In genomic region chr12:113214938-113215400, GRCh38 we compare ENCODE assay signal across 9 cellular contexts. TPM values are rescaled to one million over a fixed set of nuclear protein-coding genes. Genes with fewer than 3 reads are reported as not detected.
DNase-seq lines count a peak whose midpoint lies in the region; ATAC-seq, FAIRE-seq and TF ChIP-seq lines count a peak whose summit lies in the region.
"Had no signal": no experiment of that assay in that cellular context is flagged by ENCODE, and none has a peak within 500 bp of the region (broad histone marks: within the 10 kb centered on the region; RNA-seq: fewer than 3 reads in every experiment).

No MANE protein-coding gene starts in this region.

- peak overlapping the region; percentile 25 for H3K27ac Mint-ChIP-seq in activated T-helper 2 cell treated with anti-CD3 and anti-CD28 coated beads, Interferon-gamma antibody, Interleukin-2, Interleukin-4, amounts not matched to agents 10 μg/mL and 5 μg/mL and 100 μg/mL, durations not matched to agents 14 hours and 24 hours and 36 hours
- H3K27ac Mint-ChIP-seq in progenitor cell of endocrine pancreas: no peak overlapping the region

- no peaks in the 10 kb centered on the region for H3K79me2 ChIP-seq in Karpas-422 (ENCODE audit: low read length)
- H3K79me2 ChIP-seq in keratinocyte (ENCODE audit: control insufficient read depth, insufficient read depth, low read length): no peaks in the 10 kb centered on the region

- peaks cover 10% of the 10 kb centered on the region for H3K36me3 Mint-ChIP-seq in activated T-helper 2 cell treated with anti-CD3 and anti-CD28 coated beads, Interferon-gamma antibody, Interleukin-2, Interleukin-4, amounts not matched to agents 10 μg/mL and 5 μg/mL and 100 μg/mL, durations not matched to agents 14 hours and 24 hours and 36 hours (ENCODE audit: low read depth)
- H3K36me3 Mint-ChIP-seq in progenitor cell of endocrine pancreas (ENCODE audit: insufficient read depth): no peaks in the 10 kb centered on the region

- no peaks in the 10 kb centered on the region for H3K9me3 ChIP-seq in Karpas-422 (ENCODE audit: low read length)
- H3K9me3 ChIP-seq in keratinocyte (ENCODE audit: control insufficient read depth, low read depth, low read length): no peaks in the 10 kb centered on the region
- H3K9me3 ChIP-seq in upper lobe of right lung: no peaks in the 10 kb centered on the region
- H3K9me3 ChIP-seq: BLaER1 had no signal

- no peaks in the 10 kb centered on the region for H3K36me3 ChIP-seq in Karpas-422 (ENCODE audit: insufficient read depth, low read length)
- H3K36me3 ChIP-seq in keratinocyte (ENCODE audit: control insufficient read depth in 2 of 2, extremely low read depth in 1 of 2, insufficient read depth in 2 of 2, low read length in 2 of 2): no peaks in the 10 kb centered on the region
- H3K36me3 ChIP-seq in upper lobe of right lung: no peaks in the 10 kb centered on the region
- H3K36me3 ChIP-seq: BLaER1 had no signal

- no peaks in the 10 kb centered on the region for H3K27me3 Mint-ChIP-seq in activated T-helper 2 cell treated with anti-CD3 and anti-CD28 coated beads, Interferon-gamma antibody, Interleukin-2, Interleukin-4, amounts not matched to agents 10 μg/mL and 5 μg/mL and 100 μg/mL, durations not matched to agents 14 hours and 24 hours and 36 hours (ENCODE audit: low read depth)
- H3K27me3 Mint-ChIP-seq in progenitor cell of endocrine pancreas: no peaks in the 10 kb centered on the region

- H3K4me1 ChIP-seq in Karpas-422 (ENCODE audit: low read length) (peaks cover 31% of the 10 kb centered on the region), keratinocyte (ENCODE audit: control insufficient read depth, extremely low read depth, insufficient read depth, low read length) (peaks cover 6% of the 10 kb centered on the region), upper lobe of right lung (peaks cover 18% of the 10 kb centered on the region)

- TF ChIP-seq CTCF in keratinocyte (optimal IDR thresholded peaks at IDR 0.05 in 1 of 3, IDR thresholded peaks at IDR 0.05 in 1 of 3, conservative IDR thresholded peaks at IDR 0.05 in 1 of 3; ENCODE audit: extremely low read depth in 1 of 3, insufficient read depth in 2 of 3, low read length in 3 of 3) (no peak), upper lobe of right lung (IDR thresholded peaks at IDR 0.05) (peak; percentile 22), progenitor cell of endocrine pancreas (IDR thresholded peaks at IDR 0.05; ENCODE audit: unreplicated experiment) (no peak)

- no peaks in the 10 kb centered on the region for H3K9me1 ChIP-seq in keratinocyte (ENCODE audit: control insufficient read depth, extremely low read depth, insufficient read depth, low read length)

- H3K9me2 ChIP-seq in Karpas-422 (replicated peaks; ENCODE audit: insufficient read depth, low read length): no peaks in the 10 kb centered on the region

- no peaks in the 10 kb centered on the region for H3K9me3 Mint-ChIP-seq in activated T-helper 2 cell treated with anti-CD3 and anti-CD28 coated beads, Interferon-gamma antibody, Interleukin-2, Interleukin-4, amounts not matched to agents 10 μg/mL and 5 μg/mL and 100 μg/mL, durations not matched to agents 14 hours and 24 hours and 36 hours
- no peaks in the 10 kb centered on the region for H3K9me3 Mint-ChIP-seq in progenitor cell of endocrine pancreas (ENCODE audit: low read depth)

- dilution Hi-C loops in keratinocyte (cut with MboI; ENCODE audit: extremely low pct_ligation_motif_present, low sequenced_read_pairs): no loop called here

- intact Hi-C loops in activated T-helper 2 cell treated with anti-CD3 and anti-CD28 coated beads, Interferon-gamma antibody, Interleukin-2, Interleukin-4, amounts not matched to agents 10 μg/mL and 5 μg/mL and 100 μg/mL, durations not matched to agents 14 hours and 24 hours and 36 hours (cut with micrococcal nuclease): no loop called here
- intact Hi-C loops in upper lobe of right lung (cut with DNase I): no loop called here

- DNase-seq in NCI-H2196 (lab: John Stamatoyannopoulos, UW; ENCODE audit: unreplicated experiment): peak; percentile 15
- DNase-seq in NCI-H2196 treated with DMSO at 0.1 percent for 48 hours (lab: John Stamatoyannopoulos, UW; ENCODE audit: unreplicated experiment): no peak
- DNase-seq in Karpas-422: peak; percentile 43
- DNase-seq in activated T-helper 2 cell treated with anti-CD3 and anti-CD28 coated beads, Interferon-gamma antibody, Interleukin-2, Interleukin-4, amounts not matched to agents 10 μg/mL and 5 μg/mL and 100 μg/mL, durations not matched to agents 14 hours and 24 hours and 36 hours (ENCODE audit: low spot score): no peak
- peak; percentile 71 for DNase-seq in keratinocyte (ENCODE audit: low read depth, low spot score)
- DNase-seq in upper lobe of right lung: peak; percentile 69
- no peak for DNase-seq in progenitor cell of endocrine pancreas (ENCODE audit: low spot score, unreplicated experiment)
- DNase-seq in NCI-H1930 (lab: John Stamatoyannopoulos, UW): no peak

- H2AFZ ChIP-seq in Karpas-422 (ENCODE audit: low read length): no peak overlapping the region
- no peak overlapping the region for H2AFZ ChIP-seq in keratinocyte (ENCODE audit: control insufficient read depth, low read length)

- no peak overlapping the region for H3K4me3 ChIP-seq in Karpas-422 (ENCODE audit: low read length)
- H3K4me3 ChIP-seq in keratinocyte (ENCODE audit: control insufficient read depth in 2 of 3, extremely low read depth in 1 of 3, insufficient read depth in 2 of 3, low read depth in 1 of 3, low read length in 3 of 3): no peak overlapping the region
- H3K4me3 ChIP-seq in upper lobe of right lung: no peak overlapping the region
- H3K4me3 ChIP-seq: BLaER1 had no signal

- FAIRE-seq in keratinocyte (lab: Jason Lieb, UNC): peak; percentile 9

- no peaks in the 10 kb centered on the region for H4K20me1 ChIP-seq in Karpas-422 (ENCODE audit: insufficient read depth, low read depth, low read length)
- no peaks in the 10 kb centered on the region for H4K20me1 ChIP-seq in keratinocyte (ENCODE audit: control insufficient read depth, extremely low read depth, insufficient read depth, low read length)

- peak; percentile 95 for ATAC-seq in upper lobe of right lung

- no peak overlapping the region for H3K4me3 Mint-ChIP-seq in activated T-helper 2 cell treated with anti-CD3 and anti-CD28 coated beads, Interferon-gamma antibody, Interleukin-2, Interleukin-4, amounts not matched to agents 10 μg/mL and 5 μg/mL and 100 μg/mL, durations not matched to agents 14 hours and 24 hours and 36 hours (ENCODE audit: low read depth)
- H3K4me3 Mint-ChIP-seq in progenitor cell of endocrine pancreas (ENCODE audit: low read depth): no peak overlapping the region

- H3K27ac ChIP-seq in Karpas-422 (ENCODE audit: low read length) (no peak overlapping the region), keratinocyte (ENCODE audit: control insufficient read depth, insufficient read depth, low read length) (no peak overlapping the region), upper lobe of right lung (peak overlapping the region; percentile 67)
- H3K27ac ChIP-seq: BLaER1 had no signal

- no peak overlapping the region for H3K4me2 ChIP-seq in Karpas-422 (ENCODE audit: low read depth, low read length, poor library complexity, severe bottlenecking)
- H3K4me2 ChIP-seq in keratinocyte (ENCODE audit: control insufficient read depth, extremely low read depth, insufficient read depth, low read depth, low read length): no peak overlapping the region
- H3K4me2 ChIP-seq: BLaER1 had no signal

- H3K9ac ChIP-seq in Karpas-422 (ENCODE audit: low read length) (no peak overlapping the region), keratinocyte (ENCODE audit: control insufficient read depth, extremely low read depth, insufficient read depth, low read length) (no peak overlapping the region)
- H3K9ac ChIP-seq: BLaER1 had no signal

- peaks cover 49% of the 10 kb centered on the region for H3K4me1 Mint-ChIP-seq in activated T-helper 2 cell treated with anti-CD3 and anti-CD28 coated beads, Interferon-gamma antibody, Interleukin-2, Interleukin-4, amounts not matched to agents 10 μg/mL and 5 μg/mL and 100 μg/mL, durations not matched to agents 14 hours and 24 hours and 36 hours (ENCODE audit: low read depth)
- H3K4me1 Mint-ChIP-seq in progenitor cell of endocrine pancreas (ENCODE audit: low read depth): no peaks in the 10 kb centered on the region

- no peaks in the 10 kb centered on the region for H3K27me3 ChIP-seq in Karpas-422 (ENCODE audit: low read length)
- H3K27me3 ChIP-seq in keratinocyte (ENCODE audit: control insufficient read depth, extremely low read depth, insufficient read depth, low read length): no peaks in the 10 kb centered on the region
- H3K27me3 ChIP-seq in upper lobe of right lung: no peaks in the 10 kb centered on the region

RNA-seq across cellular contexts. Expression of gene TPCN1, which starts 6.3 kb away (rescaled TPM):
- total RNA-seq in Karpas-422 (2014; rRNA removed; shearing (Covaris generic); ENCODE audit: low replicate concordance): 43.9 and 46.4 TPM in 2 replicates
- 44.9 and 47.5 TPM in 2 replicates for total RNA-seq in activated T-helper 2 cell treated with anti-CD3 and anti-CD28 coated beads, Interferon-gamma antibody, Interleukin-2, Interleukin-4, amounts not matched to agents 10 μg/mL and 5 μg/mL and 100 μg/mL, durations not matched to agents 14 hours and 24 hours and 36 hours
- polyA plus RNA-seq in keratinocyte: 6.8 to 13.9 TPM (median 8.0 TPM) in 3 replicates
- polyA plus RNA-seq in keratinocyte (2011; ENCODE audit: low read depth): 5.1 TPM
- polyA plus RNA-seq in keratinocyte (2011; cell fraction: cytosol; rRNA removed): 4.0 and 5.0 TPM in 2 replicates
- polyA plus RNA-seq in keratinocyte (2011; cell fraction: nucleus; rRNA removed): 33.9 and 38.8 TPM in 2 replicates
- 11.8 and 13.3 TPM in 2 replicates for polyA plus RNA-seq in keratinocyte (2012; ENCODE audit: low replicate concordance)
- polyA minus RNA-seq in keratinocyte: 11.1 to 34.4 TPM (median 17.2 TPM) in 3 replicates
- polyA minus RNA-seq in keratinocyte (2011; cell fraction: cytosol; rRNA and poly(A)+ RNA removed): 12.3 TPM
- 28.4 and 32.3 TPM in 2 replicates for polyA minus RNA-seq in keratinocyte (2011; cell fraction: nucleus; rRNA and poly(A)+ RNA removed)
- total RNA-seq in upper lobe of right lung (51.9 TPM), progenitor cell of endocrine pancreas (32.1 and 34.1 TPM in 2 replicates)

RNA-seq across cellular contexts. Expression of gene RITA1, which starts 29.4 kb away (rescaled TPM):
- 34.3 and 47.3 TPM in 2 replicates for total RNA-seq in Karpas-422 (2014; rRNA removed; shearing (Covaris generic); ENCODE audit: low replicate concordance)
- total RNA-seq in activated T-helper 2 cell treated with anti-CD3 and anti-CD28 coated beads, Interferon-gamma antibody, Interleukin-2, Interleukin-4, amounts not matched to agents 10 μg/mL and 5 μg/mL and 100 μg/mL, durations not matched to agents 14 hours and 24 hours and 36 hours: 26.8 and 27.2 TPM in 2 replicates
- 11.8 to 14.5 TPM (median 14.5 TPM) in 3 replicates for polyA plus RNA-seq in keratinocyte
- 3.5 TPM for polyA plus RNA-seq in keratinocyte (2011; ENCODE audit: low read depth)
- 10.5 and 16.6 TPM in 2 replicates for polyA plus RNA-seq in keratinocyte (2011; cell fraction: cytosol; rRNA removed)
- 5.8 and 7.6 TPM in 2 replicates for polyA plus RNA-seq in keratinocyte (2011; cell fraction: nucleus; rRNA removed)
- polyA plus RNA-seq in keratinocyte (2012; ENCODE audit: low replicate concordance): 9.1 and 16.3 TPM in 2 replicates
- polyA minus RNA-seq in keratinocyte: 8.0 to 9.3 TPM (median 8.6 TPM) in 3 replicates
- 20.1 TPM for polyA minus RNA-seq in keratinocyte (2011; cell fraction: cytosol; rRNA and poly(A)+ RNA removed)
- polyA minus RNA-seq in keratinocyte (2011; cell fraction: nucleus; rRNA and poly(A)+ RNA removed): 4.2 and 4.8 TPM in 2 replicates
- 16.4 TPM for total RNA-seq in upper lobe of right lung
- 15.6 and 16.2 TPM in 2 replicates for total RNA-seq in progenitor cell of endocrine pancreas

RNA-seq across cellular contexts. Expression of gene DDX54, which starts 29.7 kb away (rescaled TPM):
- total RNA-seq in Karpas-422 (2014; rRNA removed; shearing (Covaris generic); ENCODE audit: low replicate concordance): 28.2 and 81.5 TPM in 2 replicates
- total RNA-seq in activated T-helper 2 cell treated with anti-CD3 and anti-CD28 coated beads, Interferon-gamma antibody, Interleukin-2, Interleukin-4, amounts not matched to agents 10 μg/mL and 5 μg/mL and 100 μg/mL, durations not matched to agents 14 hours and 24 hours and 36 hours: 115 and 118 TPM in 2 replicates
- 42.1 to 47.3 TPM (median 44.6 TPM) in 3 replicates for polyA plus RNA-seq in keratinocyte
- 140 TPM for polyA plus RNA-seq in keratinocyte (2011; ENCODE audit: low read depth)
- 27.7 and 54.7 TPM in 2 replicates for polyA plus RNA-seq in keratinocyte (2011; cell fraction: cytosol; rRNA removed)
- polyA plus RNA-seq in keratinocyte (2011; cell fraction: nucleus; rRNA removed): 61.3 and 74.7 TPM in 2 replicates
- 28.7 and 46.8 TPM in 2 replicates for polyA plus RNA-seq in keratinocyte (2012; ENCODE audit: low replicate concordance)
- polyA minus RNA-seq in keratinocyte: 38.0 to 74.1 TPM (median 38.7 TPM) in 3 replicates
- polyA minus RNA-seq in keratinocyte (2011; cell fraction: cytosol; rRNA and poly(A)+ RNA removed): 35.7 TPM
- 22.9 and 31.4 TPM in 2 replicates for polyA minus RNA-seq in keratinocyte (2011; cell fraction: nucleus; rRNA and poly(A)+ RNA removed)
- 55.8 TPM for total RNA-seq in upper lobe of right lung
- total RNA-seq in progenitor cell of endocrine pancreas: 61.5 and 66.1 TPM in 2 replicates

Comparison
In these comparisons a context has a peak if more than half of its experiments do, and no peak if none do; other contexts are left out.
1. DNase-seq: peak in NCI-H2196 (single experiment), Karpas-422 (single experiment), keratinocyte (single experiment) and upper lobe of right lung (single experiment); none in NCI-H2196 treated with DMSO at 0.1 percent for 48 hours (single experiment), activated T-helper 2 cell treated with anti-CD3 and anti-CD28 coated beads, Interferon-gamma antibody, Interleukin-2, Interleukin-4, amounts not matched to agents 10 μg/mL and 5 μg/mL and 100 μg/mL, durations not matched to agents 14 hours and 24 hours and 36 hours (single experiment), progenitor cell of endocrine pancreas (single experiment) and NCI-H1930 (0 of 2).